27 cellular contexts compared by ENCODE assay signal in the genomic region with DNA sequence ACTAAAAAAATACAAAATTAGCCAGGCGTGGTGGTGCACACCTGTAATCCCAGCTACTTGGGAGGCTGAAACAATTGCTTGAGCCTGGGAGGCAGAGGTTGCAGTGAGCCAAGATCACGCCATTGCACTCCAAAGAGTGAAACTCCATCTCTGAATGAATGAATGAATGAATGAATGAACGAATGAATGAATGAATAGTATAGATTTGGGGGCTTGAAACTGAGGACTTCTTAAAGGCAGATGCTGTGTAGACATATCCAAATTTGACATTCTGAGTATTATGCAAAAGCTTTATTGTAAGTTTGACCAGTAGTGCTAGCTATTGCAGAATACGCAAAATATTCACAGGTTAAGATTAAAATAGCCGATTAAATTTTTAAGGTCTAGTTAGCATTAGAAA.
"Had no signal": no experiment of that assay in that cellular context is flagged by ENCODE, and none has a peak within 500 bp of the region (broad histone marks: within the 10 kb centered on the region; RNA-seq: fewer than 3 reads in every experiment).

No MANE protein-coding gene starts in this region.

- H3K4me1 Mint-ChIP-seq: neural progenitor cell; stimulated activated effector memory CD8-positive, alpha-beta T cell treated with anti-CD3 and anti-CD28 coated beads, Interleukin-12 subunit alpha, Interleukin-12 subunit beta, amount 100 ng/mL, for 72 hours; stimulated activated naive B cell treated with anti-CD40 and anti-IgM and Interleukin-4, amounts not matched to agents 10 μg/mL and 1 μg/mL and 100 μg/mL, for 72 hours had no signal

- H3K36me3 ChIP-seq: ovary, uterus had no signal

- H3K4me1 ChIP-seq: neural progenitor cell, parathyroid adenoma, psoas muscle, stomach, thyroid gland, tibial nerve, upper lobe of right lung, uterus had no signal

- H3K27ac ChIP-seq: neural progenitor cell, ovary, parathyroid adenoma, psoas muscle, stomach, thoracic aorta, thyroid gland, tibial nerve, upper lobe of right lung, uterus had no signal

- H3K9me3 ChIP-seq: ovary, psoas muscle, stomach, thoracic aorta, thyroid gland, tibial nerve, upper lobe of right lung, uterus had no signal

- DNase-seq: naive thymus-derived CD4-positive, alpha-beta T cell; natural killer cell; occipital lobe; ovary; posterior cingulate gyrus; psoas muscle; right cardiac atrium; small intestine; stimulated activated CD4-positive, alpha-beta T cell treated with anti-CD3 and anti-CD28 coated beads, Interleukin-15, amount 100 ng/mL, for 24 hours; stimulated activated CD4-positive, alpha-beta T cell treated with anti-CD3 and anti-CD28 coated beads, Interleukin-2, amount 100 ng/mL, for 24 hours; stimulated activated CD4-positive, alpha-beta T cell treated with anti-CD3 and anti-CD28 coated beads, Interleukin-2, amount 100 ng/mL, for 48 hours; stimulated activated CD4-positive, alpha-beta T cell treated with anti-CD3 and anti-CD28 coated beads, Interleukin-4, amount 100 ng/mL, for 24 hours; stimulated activated naive B cell treated with anti-CD40 and anti-IgM and Interleukin-4, amounts not matched to agents 10 μg/mL and 1 μg/mL and 100 μg/mL, for 72 hours; stimulated activated naive CD4-positive, alpha-beta T cell treated with Interleukin-2 at 50 U/mL for 16 hours; stomach; thyroid gland; upper lobe of right lung; uterus had no signal

- H3K27ac Mint-ChIP-seq: naive thymus-derived CD4-positive, alpha-beta T cell; natural killer cell; nephron; neural progenitor cell; progenitor cell of endocrine pancreas; stimulated activated effector memory CD8-positive, alpha-beta T cell treated with anti-CD3 and anti-CD28 coated beads, Interleukin-12 subunit alpha, Interleukin-12 subunit beta, amount 100 ng/mL, for 72 hours; stimulated activated naive B cell treated with anti-CD40 and anti-IgM and Interleukin-4, amounts not matched to agents 10 μg/mL and 1 μg/mL and 100 μg/mL, for 72 hours; stimulated activated naive CD8-positive, alpha-beta T cell treated with anti-CD3 and anti-CD28 coated beads, Interleukin-15, Interleukin-2, amounts not matched to agents 100 ng/mL and 50 ng/mL, for 24 hours had no signal

- FAIRE-seq: small intestine had no signal

- H3K4me3 Mint-ChIP-seq: naive thymus-derived CD4-positive, alpha-beta T cell; natural killer cell; nephron; neural progenitor cell; stimulated activated effector memory CD8-positive, alpha-beta T cell treated with anti-CD3 and anti-CD28 coated beads, Interleukin-12 subunit alpha, Interleukin-12 subunit beta, amount 100 ng/mL, for 72 hours; stimulated activated naive B cell treated with anti-CD40 and anti-IgM and Interleukin-4, amounts not matched to agents 10 μg/mL and 1 μg/mL and 100 μg/mL, for 72 hours; stimulated activated naive CD8-positive, alpha-beta T cell treated with anti-CD3 and anti-CD28 coated beads, Interleukin-15, Interleukin-2, amounts not matched to agents 100 ng/mL and 50 ng/mL, for 24 hours had no signal

- H2AFZ ChIP-seq: neural progenitor cell, parathyroid adenoma had no signal

- H3K9me3 Mint-ChIP-seq: natural killer cell; nephron; neural progenitor cell; stimulated activated effector memory CD8-positive, alpha-beta T cell treated with anti-CD3 and anti-CD28 coated beads, Interleukin-12 subunit alpha, Interleukin-12 subunit beta, amount 100 ng/mL, for 72 hours; stimulated activated naive B cell treated with anti-CD40 and anti-IgM and Interleukin-4, amounts not matched to agents 10 μg/mL and 1 μg/mL and 100 μg/mL, for 72 hours; stimulated activated naive CD8-positive, alpha-beta T cell treated with anti-CD3 and anti-CD28 coated beads, Interleukin-15, Interleukin-2, amounts not matched to agents 100 ng/mL and 50 ng/mL, for 24 hours had no signal

- ATAC-seq: naive thymus-derived CD4-positive, alpha-beta T cell; natural killer cell; psoas muscle; sciatic nerve; stimulated activated effector memory CD8-positive, alpha-beta T cell treated with anti-CD3 and anti-CD28 coated beads, Interleukin-12 subunit alpha, Interleukin-12 subunit beta, amount 100 ng/mL, for 72 hours; stimulated activated naive B cell treated with anti-CD40 and anti-IgM and Interleukin-4, amounts not matched to agents 10 μg/mL and 1 μg/mL and 100 μg/mL, for 72 hours; upper lobe of right lung had no signal

- H3K9ac ChIP-seq: neural progenitor cell, parathyroid adenoma had no signal

- H3K27me3 Mint-ChIP-seq: progenitor cell of endocrine pancreas; stimulated activated naive B cell treated with anti-CD40 and anti-IgM and Interleukin-4, amounts not matched to agents 10 μg/mL and 1 μg/mL and 100 μg/mL, for 72 hours; stimulated activated naive CD8-positive, alpha-beta T cell treated with anti-CD3 and anti-CD28 coated beads, Interleukin-15, Interleukin-2, amounts not matched to agents 100 ng/mL and 50 ng/mL, for 24 hours had no signal

- H3K27me3 ChIP-seq: neural progenitor cell, ovary, stomach, thyroid gland, tibial nerve, upper lobe of right lung, uterus had no signal

- H3K4me2 ChIP-seq: neural progenitor cell had no signal

- H3K4me3 ChIP-seq: neural progenitor cell, ovary, psoas muscle, stomach, thoracic aorta, thyroid gland, tibial nerve, upper lobe of right lung, uterus had no signal

- H3K79me2 ChIP-seq: parathyroid adenoma had no signal
